8 cellular contexts compared by ENCODE assay signal in the genomic region with DNA sequence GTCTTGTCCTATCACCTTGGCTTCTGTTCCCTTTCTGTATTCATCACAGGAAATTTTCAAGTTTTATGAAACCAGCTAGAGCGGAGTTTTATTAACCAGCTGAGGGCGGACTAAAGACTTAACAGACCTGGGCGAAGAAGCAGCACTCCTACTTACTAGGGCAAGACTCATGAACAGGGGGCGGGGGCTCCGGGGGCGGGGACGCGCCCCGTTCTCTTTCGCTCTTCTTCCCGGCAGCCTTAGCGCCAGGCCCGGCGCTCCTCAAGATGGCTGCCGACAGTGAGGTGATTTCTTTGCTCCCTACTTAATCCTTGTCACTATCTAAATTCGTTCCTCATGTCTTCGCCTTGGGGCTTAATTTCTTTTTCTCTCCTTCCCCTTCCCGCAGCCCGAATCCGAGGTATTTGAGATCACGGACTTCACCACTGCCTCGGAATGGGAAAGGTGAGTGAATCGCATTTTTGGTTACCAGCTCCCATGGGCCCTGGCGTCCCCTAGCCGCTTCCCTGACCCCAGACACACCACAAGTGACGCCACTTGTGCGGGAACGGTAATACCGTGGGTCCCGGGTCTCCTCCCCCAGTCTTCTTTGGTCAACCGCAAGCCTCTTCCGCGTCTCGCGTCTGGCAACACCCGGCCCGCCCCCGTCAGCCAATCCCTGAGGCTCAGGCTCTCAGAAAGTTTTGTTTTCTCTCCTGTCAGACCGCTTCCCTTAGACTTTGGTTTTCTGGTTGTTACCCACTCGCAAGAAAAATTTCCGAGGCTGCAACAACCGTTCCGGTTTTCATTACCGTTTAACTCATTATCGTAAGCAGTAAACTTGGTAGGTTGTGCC.
DNase-seq lines count a peak whose midpoint lies in the region; ATAC-seq and TF ChIP-seq lines count a peak whose summit lies in the region.

A gene (plus strand): TSS at position 251 of the 835 bp plus-strand sequence. CDS start 16 bp downstream, at position 267.

- peak; percentile 78 to 82 for DNase-seq in AML-193 (lab: John Stamatoyannopoulos, UW)
- DNase-seq in NCI-H524 treated with DMSO at 0.1 percent for 48 hours (lab: John Stamatoyannopoulos, UW): peak; percentile 44
- DNase-seq in activated CD4-positive, alpha-beta T cell treated with anti-CD3 and anti-CD28 coated beads for 4 hours: peak; percentile 88 to 93
- peak; percentile 66 to 87 (median 76) for DNase-seq in stimulated activated CD4-positive, alpha-beta T cell treated with anti-CD3 and anti-CD28 coated beads, Interleukin-1b, Interleukin-23, amount 100 ng/mL, for 24 hours (ENCODE audit: low read depth in 4 of 4, low spot score in 1 of 4)

- H3K27ac ChIP-seq in cingulate gyrus (ENCODE audit: low read depth, low read length): peak within 1 kb of the TSS; percentile 94
- H3K27ac ChIP-seq in layer of hippocampus (ENCODE audit: low read depth, low read length): peak within 1 kb of the TSS; percentile 83

- ATAC-seq in HG03378 (IDR thresholded peaks at IDR 0.05; ENCODE audit: unreplicated experiment): peak; percentile 76

- TF ChIP-seq POLR2A in GM19099 (IDR thresholded peaks at IDR 0.05; ENCODE audit: extremely low read depth, insufficient read length, low read depth): peak; percentile 86

- no peaks in the 10 kb centered on the region for H3K27me3 ChIP-seq in layer of hippocampus (ENCODE audit: control insufficient read depth, insufficient read depth, low read length)

Comparison
In these comparisons a context has a peak if more than half of its experiments do, and no peak if none do; other contexts are left out.
1. Peak in every context shown above with its lines: DNase-seq, ATAC-seq and H3K27ac ChIP-seq.